8 cellular contexts compared by ENCODE assay signal in the genomic region with DNA sequence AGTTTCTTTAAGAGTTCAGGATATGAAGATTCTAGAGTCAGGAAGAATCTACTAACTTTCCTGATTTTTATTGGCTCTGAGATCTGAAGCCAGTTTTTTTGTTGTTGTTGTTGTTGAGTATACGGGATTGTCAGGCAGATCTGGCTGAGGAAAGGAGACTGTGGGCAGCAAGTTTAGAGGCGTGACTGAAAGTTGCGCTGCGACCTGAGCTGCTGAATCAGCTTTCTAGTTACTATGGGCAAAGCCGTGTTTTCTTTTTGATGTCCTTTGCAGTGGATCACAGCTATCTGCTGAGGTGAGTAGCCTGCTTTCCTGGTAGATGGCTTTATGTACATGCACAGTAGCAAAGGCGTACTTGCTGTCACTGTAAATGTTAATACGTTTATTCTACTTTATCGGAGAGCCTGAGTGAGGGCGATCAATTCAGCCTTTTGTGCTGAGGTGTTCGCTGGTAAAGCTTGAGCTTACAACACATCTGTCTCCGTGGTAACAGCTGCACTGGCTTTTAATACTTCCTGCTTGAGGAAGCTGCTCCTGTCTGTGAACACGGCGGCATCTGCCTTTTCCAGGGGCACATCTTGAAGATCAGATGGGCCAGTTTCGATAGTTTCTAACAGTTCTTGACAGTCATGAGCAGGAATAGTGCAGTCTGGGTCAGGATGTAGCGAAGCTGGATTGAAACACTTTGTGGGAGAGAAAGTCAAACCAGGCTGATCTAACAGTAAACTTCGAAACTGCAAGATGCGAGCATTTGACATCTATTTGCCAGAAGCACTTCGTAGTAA.
A peak's percentile ranks its signal among the peaks of the same experiment; 100 is the strongest.
DNase-seq lines count a peak whose midpoint lies in the region; ATAC-seq and TF ChIP-seq lines count a peak whose summit lies in the region.
"Not testable (repeated sequence)": the region's sequence is repeated elsewhere in the genome, so short reads cannot be mapped to it uniquely, and the experiment has no call there.

No MANE protein-coding gene starts in this region.

- H3K36me3 ChIP-seq in CD4-positive, CD25-positive, alpha-beta regulatory T cell (ENCODE audit: control insufficient read depth, insufficient read depth, low read length): not testable (repeated sequence)

- H3K36me3 Mint-ChIP-seq in CD4-positive, CD25-positive, alpha-beta regulatory T cell; T-helper 1 cell treated with Interleukin-12 subunit alpha and Interleukin-12 subunit beta and Interleukin-4 antibody, amounts not matched to agents 30 μg/mL and 1 μg/mL, for 36 hours (ENCODE audit: low read depth); glutamatergic neuron (ENCODE audit: unreplicated experiment); nephron (ENCODE audit: low read depth): not testable (repeated sequence)

- H3K27ac Mint-ChIP-seq in CD4-positive, CD25-positive, alpha-beta regulatory T cell: peak overlapping the region; percentile 93 to 99 (median 96)
- peak overlapping the region; percentile 99 for H3K27ac Mint-ChIP-seq in T-helper 1 cell treated with Interleukin-12 subunit alpha and Interleukin-12 subunit beta and Interleukin-4 antibody, amounts not matched to agents 30 μg/mL and 1 μg/mL, for 36 hours
- peak overlapping the region; percentile 50 for H3K27ac Mint-ChIP-seq in glutamatergic neuron (ENCODE audit: unreplicated experiment)
- H3K27ac Mint-ChIP-seq in nephron: peak overlapping the region; percentile 88 to 96 (median 89)

- peak overlapping the region; percentile 79 for H3K4me3 ChIP-seq in CD4-positive, CD25-positive, alpha-beta regulatory T cell (ENCODE audit: low read depth, low read length)

- H3K9me3 Mint-ChIP-seq in CD4-positive, CD25-positive, alpha-beta regulatory T cell; T-helper 1 cell treated with Interleukin-12 subunit alpha and Interleukin-12 subunit beta and Interleukin-4 antibody, amounts not matched to agents 30 μg/mL and 1 μg/mL, for 36 hours; glutamatergic neuron (ENCODE audit: unreplicated experiment); nephron: not testable (repeated sequence)

- TF ChIP-seq CTCF in glutamatergic neuron (IDR thresholded peaks at IDR 0.05; ENCODE audit: partially characterized antibody, unreplicated experiment); nephron (IDR thresholded peaks at IDR 0.05; ENCODE audit: unreplicated experiment in 3 of 3): not testable (repeated sequence)

- H3K27me3 ChIP-seq in CD4-positive, CD25-positive, alpha-beta regulatory T cell (ENCODE audit: control insufficient read depth, insufficient read depth, low read length): not testable (repeated sequence)

- peak; percentile 1 to 54 (median 31) for DNase-seq in CD4-positive, CD25-positive, alpha-beta regulatory T cell
- DNase-seq in LoVo (ENCODE audit: low spot score) (peak; percentile 30), amniotic epithelial cell (ENCODE audit: low read depth) (peak; percentile 24)
- DNase-seq in activated T-cell treated with anti-CD3 and anti-CD28 coated beads, Interleukin-2, amount 50 U/mL, for 1 hour: peak; percentile 31
- not testable (repeated sequence) for DNase-seq in glutamatergic neuron
- peak; percentile 34 for DNase-seq in stimulated activated CD4-positive, alpha-beta T cell treated with anti-CD3 and anti-CD28 coated beads, Interleukin-4, amount 100 ng/mL, for 1 hour

- peaks cover 0 to 42% (median 22%) of the 10 kb centered on the region in 4 donors for H3K4me1 Mint-ChIP-seq in CD4-positive, CD25-positive, alpha-beta regulatory T cell
- peaks cover 18% of the 10 kb centered on the region for H3K4me1 Mint-ChIP-seq in T-helper 1 cell treated with Interleukin-12 subunit alpha and Interleukin-12 subunit beta and Interleukin-4 antibody, amounts not matched to agents 30 μg/mL and 1 μg/mL, for 36 hours (ENCODE audit: low read depth)
- not testable (repeated sequence) for H3K4me1 Mint-ChIP-seq in glutamatergic neuron (ENCODE audit: low read depth, unreplicated experiment)
- peaks cover 63% of the 10 kb centered on the region for H3K4me1 Mint-ChIP-seq in nephron

- not testable (repeated sequence) for ATAC-seq in CD4-positive, CD25-positive, alpha-beta regulatory T cell (ENCODE audit: low read depth in 2 of 2)

- peak overlapping the region; percentile 89 to 99 (median 92) for H3K4me3 Mint-ChIP-seq in CD4-positive, CD25-positive, alpha-beta regulatory T cell
- H3K4me3 Mint-ChIP-seq in T-helper 1 cell treated with Interleukin-12 subunit alpha and Interleukin-12 subunit beta and Interleukin-4 antibody, amounts not matched to agents 30 μg/mL and 1 μg/mL, for 36 hours: peak overlapping the region; percentile 92
- H3K4me3 Mint-ChIP-seq in glutamatergic neuron (ENCODE audit: unreplicated experiment) (peak overlapping the region; percentile 5), nephron (peak overlapping the region; percentile 50 to 81 (median 72))

- peak overlapping the region; percentile 74 for H3K27ac ChIP-seq in CD4-positive, CD25-positive, alpha-beta regulatory T cell (ENCODE audit: insufficient read depth, low read length, poor library complexity, severe bottlenecking)

- H3K27me3 Mint-ChIP-seq in CD4-positive, CD25-positive, alpha-beta regulatory T cell; T-helper 1 cell treated with Interleukin-12 subunit alpha and Interleukin-12 subunit beta and Interleukin-4 antibody, amounts not matched to agents 30 μg/mL and 1 μg/mL, for 36 hours (ENCODE audit: low read depth); glutamatergic neuron (ENCODE audit: unreplicated experiment); nephron (ENCODE audit: low read depth): not testable (repeated sequence)

- H3K4me1 ChIP-seq in CD4-positive, CD25-positive, alpha-beta regulatory T cell (ENCODE audit: control insufficient read depth, insufficient read depth, low read length, poor library complexity, severe bottlenecking): not testable (repeated sequence)

- H3K9me3 ChIP-seq in CD4-positive, CD25-positive, alpha-beta regulatory T cell (ENCODE audit: control insufficient read depth in 2 of 2, low read length in 2 of 2): not testable (repeated sequence)

Comparison
In these comparisons a context has a peak if more than half of its experiments do, and no peak if none do; other contexts are left out.
1. H3K4me3 Mint-ChIP-seq: peak in every context shown above with its lines; median percentile 92 in CD4-positive, CD25-positive, alpha-beta regulatory T cell; 92 in T-helper 1 cell treated with Interleukin-12 subunit alpha and Interleukin-12 subunit beta and Interleukin-4 antibody, amounts not matched to agents 30 μg/mL and 1 μg/mL, for 36 hours; 72 in nephron; 5 in glutamatergic neuron.